ENCODE assay signal across 23 cellular contexts in genomic region chr19:54021363-54021762, GRCh38. TPM values are rescaled to one million over a fixed set of nuclear protein-coding genes. Genes with fewer than 3 reads are reported as not detected.
A peak's percentile ranks its signal among the peaks of the same experiment; 100 is the strongest.
DNase-seq lines count a peak whose midpoint lies in the region; TF ChIP-seq lines count a peak whose summit lies in the region.
"Had no signal": no experiment of that assay in that cellular context is flagged by ENCODE, and none has a peak within 500 bp of the region (broad histone marks: within the 10 kb centered on the region; RNA-seq: fewer than 3 reads in every experiment).

No MANE protein-coding gene starts in this region.

- H2AFZ ChIP-seq in PC-9 = no peak overlapping the region

- H3K27ac Mint-ChIP-seq in T-helper 2 cell treated with Interferon-gamma antibody and Interleukin-4, amounts not matched to agents 5 μg/mL and 100 μg/mL, for 36 hours = peak overlapping the region; percentile 67
- peak overlapping the region; percentile 65 for H3K27ac Mint-ChIP-seq in dendritic cell treated with granulocyte-macrophage colony-stimulating factor and Interleukin-4, amounts not matched to agents 40 ng/mL and 50 ng/mL, for 4 days
- H3K27ac Mint-ChIP-seq in progenitor cell of endocrine pancreas (peak overlapping the region; percentile 85), nephron progenitor cell (no peak overlapping the region)
- H3K27ac Mint-ChIP-seq: IgD-negative memory B cell had no signal

- no peak overlapping the region for H3K4me3 Mint-ChIP-seq in T-helper 2 cell treated with Interferon-gamma antibody and Interleukin-4, amounts not matched to agents 5 μg/mL and 100 μg/mL, for 36 hours
- H3K4me3 Mint-ChIP-seq in dendritic cell treated with granulocyte-macrophage colony-stimulating factor and Interleukin-4, amounts not matched to agents 40 ng/mL and 50 ng/mL, for 4 days = no peak overlapping the region
- H3K4me3 Mint-ChIP-seq in progenitor cell of endocrine pancreas (ENCODE audit: low read depth) (no peak overlapping the region), nephron progenitor cell (no peak overlapping the region)
- H3K4me3 Mint-ChIP-seq: IgD-negative memory B cell had no signal

- no peaks in the 10 kb centered on the region for H3K36me3 Mint-ChIP-seq in T-helper 2 cell treated with Interferon-gamma antibody and Interleukin-4, amounts not matched to agents 5 μg/mL and 100 μg/mL, for 36 hours (ENCODE audit: low read depth)
- no peaks in the 10 kb centered on the region for H3K36me3 Mint-ChIP-seq in dendritic cell treated with granulocyte-macrophage colony-stimulating factor and Interleukin-4, amounts not matched to agents 40 ng/mL and 50 ng/mL, for 4 days (ENCODE audit: low read depth)
- H3K36me3 Mint-ChIP-seq in progenitor cell of endocrine pancreas (ENCODE audit: insufficient read depth) (no peaks in the 10 kb centered on the region), nephron progenitor cell (ENCODE audit: low read depth) (no peaks in the 10 kb centered on the region)

- no peak overlapping the region for H3K4me2 ChIP-seq in PC-9

- H3K27me3 Mint-ChIP-seq in T-helper 2 cell treated with Interferon-gamma antibody and Interleukin-4, amounts not matched to agents 5 μg/mL and 100 μg/mL, for 36 hours (ENCODE audit: low read depth) = peaks cover 11% of the 10 kb centered on the region
- H3K27me3 Mint-ChIP-seq in dendritic cell treated with granulocyte-macrophage colony-stimulating factor and Interleukin-4, amounts not matched to agents 40 ng/mL and 50 ng/mL, for 4 days = no peaks in the 10 kb centered on the region
- H3K27me3 Mint-ChIP-seq in progenitor cell of endocrine pancreas = peaks cover 20% of the 10 kb centered on the region
- peaks cover 42% of the 10 kb centered on the region for H3K27me3 Mint-ChIP-seq in nephron progenitor cell (ENCODE audit: low read depth, poor library complexity)

- H3K9me3 Mint-ChIP-seq in T-helper 2 cell treated with Interferon-gamma antibody and Interleukin-4, amounts not matched to agents 5 μg/mL and 100 μg/mL, for 36 hours = no peaks in the 10 kb centered on the region
- peaks cover 7% of the 10 kb centered on the region for H3K9me3 Mint-ChIP-seq in dendritic cell treated with granulocyte-macrophage colony-stimulating factor and Interleukin-4, amounts not matched to agents 40 ng/mL and 50 ng/mL, for 4 days
- H3K9me3 Mint-ChIP-seq in progenitor cell of endocrine pancreas (ENCODE audit: low read depth) = peaks cover 3% of the 10 kb centered on the region
- peaks cover 11% of the 10 kb centered on the region for H3K9me3 Mint-ChIP-seq in nephron progenitor cell

- no peaks in the 10 kb centered on the region for H3K79me2 ChIP-seq in PC-9 (ENCODE audit: low read depth)

- POLR2A ChIA-PET in PC-9 (lab: Charles Lee; ENCODE audit: unreplicated experiment) = no interaction called here

- no peaks in the 10 kb centered on the region for H3K9me3 ChIP-seq in PC-9 (ENCODE audit: insufficient read depth, low read depth)

- intact Hi-C loops in PC-9 (cut with micrococcal nuclease; ENCODE audit: unreplicated experiment) = loop anchor here (2.0 to 5.0 kb wide), 4 partner anchors 41 to 229 kb away; partner anchors contain the start of genes CACNG7 and PRKCG
- intact Hi-C loops in dendritic cell treated with granulocyte-macrophage colony-stimulating factor and Interleukin-4, amounts not matched to agents 40 ng/mL and 50 ng/mL, for 4 days (cut with micrococcal nuclease) = loop anchor here (5.0 to 10.0 kb wide), 4 partner anchors 47 to 229 kb away; partner anchors contain the start of gene CACNG7

- peaks cover 65% of the 10 kb centered on the region for H3K4me1 ChIP-seq in PC-9 (replicated peaks; ENCODE audit: insufficient read depth)

- BruUV-seq in PC-9 (replicated peaks; lab: Mats Ljungman, UMichigan) = no TSS peak

- H4K20me1 ChIP-seq in PC-9 (ENCODE audit: insufficient read depth) = no peaks in the 10 kb centered on the region

- no peak for DNase-seq in T-helper 2 cell treated with Interferon-gamma antibody and Interleukin-4, amounts not matched to agents 5 μg/mL and 100 μg/mL, for 36 hours (ENCODE audit: low spot score)
- no peak for DNase-seq in T-helper 2 cell
- no peak for DNase-seq in PC-9
- no peak for DNase-seq in progenitor cell of endocrine pancreas (ENCODE audit: low spot score, unreplicated experiment)
- no peak for DNase-seq in NCI-H1092 treated with DMSO at 0.1 percent for 48 hours (lab: John Stamatoyannopoulos, UW)
- DNase-seq in nephron progenitor cell = no peak
- no peak for DNase-seq in NCI-H1417 treated with DMSO at 0.1 percent for 48 hours (lab: John Stamatoyannopoulos, UW)
- DNase-seq: C1 segment of cervical spinal cord, DMS79, H7, NCI-H1105 treated with DMSO at 0.1 percent for 48 hours, NCI-H1694, NCI-H2081, NCI-H2171, NCI-H345, NCI-H524 treated with DMSO at 0.1 percent for 48 hours, NCI-H82, SHP77 had no signal

- H3K27ac ChIP-seq in PC-9 = peak overlapping the region; percentile 94
- H3K27ac ChIP-seq: 22Rv1, SK-N-MC had no signal

- no peaks in the 10 kb centered on the region for H3K9me2 ChIP-seq in PC-9 (ENCODE audit: insufficient read depth)

- H3F3A ChIP-seq in PC-9 (ENCODE audit: insufficient read depth, low read depth) = peaks cover 43% of the 10 kb centered on the region

- TF ChIP-seq CTCF in PC-9 (conservative IDR thresholded peaks at IDR 0.05) (no peak), progenitor cell of endocrine pancreas (IDR thresholded peaks at IDR 0.05; ENCODE audit: unreplicated experiment) (no peak), nephron progenitor cell (IDR thresholded peaks at IDR 0.05) (no peak)

- no peak overlapping the region for H3K4me3 ChIP-seq in PC-9
- H3K4me3 ChIP-seq: GM12878, SK-N-MC had no signal

- H3K27me3 ChIP-seq in PC-9 (ENCODE audit: insufficient read depth, low read depth) = no peaks in the 10 kb centered on the region

- no peaks in the 10 kb centered on the region for H3K36me3 ChIP-seq in PC-9 (ENCODE audit: low read depth)

- H3K4me1 Mint-ChIP-seq in T-helper 2 cell treated with Interferon-gamma antibody and Interleukin-4, amounts not matched to agents 5 μg/mL and 100 μg/mL, for 36 hours (ENCODE audit: low read depth) = peaks cover 15% of the 10 kb centered on the region
- peaks cover 70% of the 10 kb centered on the region for H3K4me1 Mint-ChIP-seq in dendritic cell treated with granulocyte-macrophage colony-stimulating factor and Interleukin-4, amounts not matched to agents 40 ng/mL and 50 ng/mL, for 4 days (ENCODE audit: low read depth)
- H3K4me1 Mint-ChIP-seq in progenitor cell of endocrine pancreas (ENCODE audit: low read depth) = peaks cover 5% of the 10 kb centered on the region
- no peaks in the 10 kb centered on the region for H3K4me1 Mint-ChIP-seq in nephron progenitor cell
- H3K4me1 Mint-ChIP-seq: IgD-negative memory B cell had no signal

- CTCF ChIA-PET in PC-9 (lab: Charles Lee) = no interaction called here

RNA-seq across cellular contexts. Expression of gene CACNG6, which starts 29.9 kb away (rescaled TPM):
- total RNA-seq in PC-9 (2021) (11.5 and 18.7 TPM in 2 replicates), progenitor cell of endocrine pancreas (7.6 and 8.4 TPM in 2 replicates)
- total RNA-seq: GM12878 had no signal

RNA-seq across cellular contexts. Expression of gene VSTM1, which starts 42.3 kb away (rescaled TPM):
- total RNA-seq in PC-9 (2021) (0.59 TPM in 1 of 2 replicates, not detected in the other), progenitor cell of endocrine pancreas (not detected in 2 replicates)
- total RNA-seq: GM12878, H7 had no signal

RNA-seq across cellular contexts. Expression of gene CACNG8, which starts 58.6 kb away (rescaled TPM):
- 2.9 and 3.8 TPM in 2 replicates for total RNA-seq in PC-9 (2021)
- total RNA-seq in progenitor cell of endocrine pancreas = 0.36 and 0.40 TPM in 2 replicates
- total RNA-seq: GM12878 had no signal

RNA-seq across cellular contexts. Expression of gene TARM1, which starts 59.8 kb away (rescaled TPM):
- not detected in 2 replicates for total RNA-seq in PC-9 (2021)
- not detected in 2 replicates for total RNA-seq in progenitor cell of endocrine pancreas
- total RNA-seq: GM12878, H7 had no signal
